ENCODE assay signal across 1 cellular context in genomic region chr2:39640681-39641080, GRCh38.
TF ChIP-seq lines count a peak whose summit lies in the region.

No MANE protein-coding gene starts in this region.

TF ChIP-seq in IMR-90, 13 proteins besides CTCF, POLR2A, EP300 and RAD21 (continued from another document):
- TF ChIP-seq MAZ (IDR thresholded peaks at IDR 0.05; ENCODE audit: borderline replicate concordance, low read depth, low read length) (no peak), CEBPB (IDR thresholded peaks at IDR 0.05; ENCODE audit: low read depth, low read length) (no peak), MAFK (IDR thresholded peaks at IDR 0.05; ENCODE audit: low read depth, low read length) (no peak), NFE2L2 (IDR thresholded peaks at IDR 0.05; ENCODE audit: low read depth, low read length) (no peak), MXI1 (IDR thresholded peaks at IDR 0.05; ENCODE audit: borderline replicate concordance, low read depth, low read length) (no peak), CHD1 (IDR thresholded peaks at IDR 0.05; ENCODE audit: low read depth, low read length) (no peak), RFX5 (IDR thresholded peaks at IDR 0.05; ENCODE audit: low read depth, low read length) (no peak), BHLHE40 (IDR thresholded peaks at IDR 0.05; ENCODE audit: low read depth, low read length) (no peak), FOS (IDR thresholded peaks at IDR 0.05; ENCODE audit: low read depth, low read length) (no peak), RCOR1 (IDR thresholded peaks at IDR 0.05; ENCODE audit: insufficient replicate concordance, low read length) (no peak), SMC3 (IDR thresholded peaks at IDR 0.05; ENCODE audit: low read depth, low read length) (no peak)
